In the genomic region with DNA sequence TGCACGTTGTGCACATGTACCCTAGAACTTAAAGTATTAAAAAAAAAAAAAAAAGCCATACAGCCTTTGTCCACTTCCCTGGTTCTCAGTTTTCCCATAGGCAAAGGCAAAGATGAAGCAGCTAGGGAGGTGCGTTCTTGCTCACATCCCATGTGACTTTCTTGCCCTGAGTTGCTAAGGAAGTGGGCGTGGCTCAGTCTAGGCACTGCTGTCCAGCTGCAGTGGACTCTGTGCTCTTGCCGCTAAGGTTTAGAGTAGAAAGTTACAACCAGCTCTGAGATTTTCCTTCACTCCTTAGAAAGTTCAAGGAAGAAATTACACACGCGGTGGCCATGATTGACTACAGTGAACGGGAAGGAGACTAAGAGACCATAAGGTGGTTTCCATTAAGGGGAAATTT, we compare ENCODE assay signal across 24 cellular contexts.
"Had no signal": no experiment of that assay in that cellular context is flagged by ENCODE, and none has a peak within 500 bp of the region (broad histone marks: within the 10 kb centered on the region; RNA-seq: fewer than 3 reads in every experiment).

No MANE protein-coding gene starts in this region.

- H3K36me3 ChIP-seq: tibial artery, uterus had no signal

- H3K4me1 ChIP-seq: uterus had no signal

- DNase-seq: activated CD4-positive, alpha-beta T cell treated with anti-CD3 and anti-CD28 coated beads, Interleukin-2, amount 10 ng/mL, durations not matched to agents 7 days and 5 days; activated CD4-positive, CD25-positive, alpha-beta regulatory T cell; activated CD8-positive, alpha-beta memory T cell treated with anti-CD3 and anti-CD28 coated beads, Interleukin-2, amount 50 U/mL, for 4 hours; activated naive CD4-positive, alpha-beta T cell treated with anti-CD3 and anti-CD28 coated beads, Interleukin-2, amount 10 ng/mL, durations not matched to agents 7 days and 5 days; activated naive CD8-positive, alpha-beta T cell treated with anti-CD3 and anti-CD28 coated beads, Interleukin-2, amount 50 U/mL, for 24 hours; activated T-cell treated with anti-CD3 and anti-CD28 coated beads, Interleukin-2, amount 50 U/mL, for 4 hours; anterior cingulate cortex; central memory CD4-positive, alpha-beta T cell; dorsolateral prefrontal cortex; foreskin fibroblast; hippocampal formation; islet precursor cell; occipital lobe; retina; stimulated activated CD4-positive, alpha-beta T cell treated with anti-CD3 and anti-CD28 coated beads, Interleukin-12 subunit alpha, Interleukin-12 subunit beta, amount 100 ng/mL, for 4 hours; stimulated activated CD4-positive, alpha-beta T cell treated with anti-CD3 and anti-CD28 coated beads, Interleukin-2, amount 100 ng/mL, for 24 hours; stimulated activated naive CD8-positive, alpha-beta T cell treated with anti-CD3 and anti-CD28 coated beads, Interleukin-15, Interleukin-2, amounts not matched to agents 100 U/mL and 50 U/mL, for 24 hours; substantia nigra; T-helper 9 cell; tibial artery; uterus had no signal

- H3K4me3 ChIP-seq: dorsolateral prefrontal cortex, lung, tibial artery, uterus had no signal

- H3K27ac ChIP-seq: dorsolateral prefrontal cortex, tibial artery, uterus had no signal

- FAIRE-seq: colon had no signal

- H3K27me3 ChIP-seq: tibial artery, uterus had no signal

- H3K9me3 ChIP-seq: tibial artery, uterus had no signal

- ATAC-seq: activated naive CD8-positive, alpha-beta T cell treated with anti-CD3 and anti-CD28 coated beads, Interleukin-2, amount 50 U/mL, for 24 hours; activated T-cell treated with anti-CD3 and anti-CD28 coated beads, Interleukin-2, amount 50 U/mL, for 4 hours; natural killer cell treated with Interleukin-12 subunit alpha and Interleukin-12 subunit beta and Interleukin-15 and Interleukin-18, amount 100 ng/mL, for 72 hours; stimulated activated naive CD8-positive, alpha-beta T cell treated with anti-CD3 and anti-CD28 coated beads, Interleukin-15, Interleukin-2, amounts not matched to agents 100 U/mL and 50 U/mL, for 24 hours had no signal
